ENCODE assay signal across 30 cellular contexts in the genomic region with DNA sequence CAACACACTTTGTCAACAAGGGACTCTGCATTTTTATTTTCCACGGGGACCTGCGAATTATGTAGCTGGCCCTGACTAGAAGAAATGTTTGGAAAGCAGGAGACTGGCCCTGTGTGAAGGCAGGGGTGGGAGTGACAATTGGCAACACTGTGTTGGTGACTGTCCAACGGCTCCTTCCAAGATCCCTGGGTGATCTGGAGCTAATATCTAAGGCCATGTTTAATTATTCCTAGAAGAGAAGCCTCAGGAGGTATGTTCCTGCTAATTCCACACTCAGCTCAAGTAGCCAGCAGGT.
"Had no signal": no experiment of that assay in that cellular context is flagged by ENCODE, and none has a peak within 500 bp of the region (broad histone marks: within the 10 kb centered on the region; RNA-seq: fewer than 3 reads in every experiment).

No MANE protein-coding gene starts in this region.

- H3K36me3 Mint-ChIP-seq: activated naive CD4-positive, alpha-beta T cell treated with anti-CD3 and anti-CD28 coated beads, Interleukin-2, amount 10 ng/mL, durations not matched to agents 7 days and 5 days; activated naive CD8-positive, alpha-beta T cell treated with anti-CD3 and anti-CD28 coated beads, Interleukin-2, amount 10 ng/mL, durations not matched to agents 7 days and 5 days; stimulated activated effector memory CD8-positive, alpha-beta T cell treated with anti-CD3 and anti-CD28 coated beads, Interleukin-12 subunit alpha, Interleukin-12 subunit beta, amount 100 ng/mL, for 72 hours had no signal

- H3K27ac Mint-ChIP-seq: activated CD4-positive, alpha-beta memory T cell treated with anti-CD3 and anti-CD28 coated beads, Interleukin-2, amount 10 ng/mL, durations not matched to agents 7 days and 5 days; activated CD4-positive, alpha-beta T cell treated with anti-CD3 and anti-CD28 coated beads, Interleukin-2, amount 10 ng/mL, durations not matched to agents 7 days and 5 days; activated naive CD4-positive, alpha-beta T cell treated with anti-CD3 and anti-CD28 coated beads, Interleukin-2, amount 10 ng/mL, durations not matched to agents 7 days and 5 days; activated naive CD8-positive, alpha-beta T cell treated with anti-CD3 and anti-CD28 coated beads, Interleukin-2, amount 10 ng/mL, durations not matched to agents 7 days and 5 days; activated T-cell treated with anti-CD3 and anti-CD28 coated beads, Interleukin-2, amount 50 U/mL, for 24 hours; dendritic cell treated with granulocyte-macrophage colony-stimulating factor and Interleukin-4, amounts not matched to agents 40 ng/mL and 50 ng/mL, for 4 days; stimulated activated effector memory CD8-positive, alpha-beta T cell treated with anti-CD3 and anti-CD28 coated beads, Interleukin-12 subunit alpha, Interleukin-12 subunit beta, amount 100 ng/mL, for 72 hours; stimulated activated naive CD8-positive, alpha-beta T cell treated with anti-CD3 and anti-CD28 coated beads, Interleukin-15, Interleukin-2, amounts not matched to agents 100 ng/mL and 50 ng/mL, for 24 hours; type B pancreatic cell had no signal

- H3K27ac ChIP-seq: esophagus squamous epithelium, heart right ventricle, left ventricle myocardium inferior, ovary, prostate gland, skin epidermis, thoracic aorta, vagina had no signal

- H3K9me3 Mint-ChIP-seq: activated CD4-positive, alpha-beta memory T cell treated with anti-CD3 and anti-CD28 coated beads, Interleukin-2, amount 10 ng/mL, durations not matched to agents 7 days and 5 days; activated CD4-positive, alpha-beta T cell treated with anti-CD3 and anti-CD28 coated beads, Interleukin-2, amount 10 ng/mL, durations not matched to agents 7 days and 5 days; activated naive CD4-positive, alpha-beta T cell treated with anti-CD3 and anti-CD28 coated beads, Interleukin-2, amount 10 ng/mL, durations not matched to agents 7 days and 5 days; activated naive CD8-positive, alpha-beta T cell treated with anti-CD3 and anti-CD28 coated beads, Interleukin-2, amount 10 ng/mL, durations not matched to agents 7 days and 5 days; activated T-cell treated with anti-CD3 and anti-CD28 coated beads, Interleukin-2, amount 50 U/mL, for 24 hours; dendritic cell treated with granulocyte-macrophage colony-stimulating factor and Interleukin-4, amounts not matched to agents 40 ng/mL and 50 ng/mL, for 4 days; naive thymus-derived CD4-positive, alpha-beta T cell; stimulated activated effector memory CD8-positive, alpha-beta T cell treated with anti-CD3 and anti-CD28 coated beads, Interleukin-12 subunit alpha, Interleukin-12 subunit beta, amount 100 ng/mL, for 72 hours; stimulated activated naive CD8-positive, alpha-beta T cell treated with anti-CD3 and anti-CD28 coated beads, Interleukin-15, Interleukin-2, amounts not matched to agents 100 ng/mL and 50 ng/mL, for 24 hours had no signal

- H3K4me3 ChIP-seq: esophagus squamous epithelium, heart right ventricle, left ventricle myocardium inferior, lung, ovary, prostate gland, skin epidermis, thoracic aorta, vagina had no signal

- H3K27me3 Mint-ChIP-seq: activated CD4-positive, alpha-beta memory T cell treated with anti-CD3 and anti-CD28 coated beads, Interleukin-2, amount 10 ng/mL, durations not matched to agents 7 days and 5 days; activated CD4-positive, alpha-beta T cell treated with anti-CD3 and anti-CD28 coated beads, Interleukin-2, amount 10 ng/mL, durations not matched to agents 7 days and 5 days; activated naive CD8-positive, alpha-beta T cell treated with anti-CD3 and anti-CD28 coated beads, Interleukin-2, amount 10 ng/mL, durations not matched to agents 7 days and 5 days; activated T-cell treated with anti-CD3 and anti-CD28 coated beads, Interleukin-2, amount 50 U/mL, for 24 hours; naive thymus-derived CD4-positive, alpha-beta T cell; stimulated activated naive CD8-positive, alpha-beta T cell treated with anti-CD3 and anti-CD28 coated beads, Interleukin-15, Interleukin-2, amounts not matched to agents 100 ng/mL and 50 ng/mL, for 24 hours; type B pancreatic cell had no signal

- FAIRE-seq: islet of Langerhans had no signal

- ATAC-seq: heart right ventricle; naive thymus-derived CD4-positive, alpha-beta T cell; sciatic nerve; stimulated activated effector memory CD8-positive, alpha-beta T cell treated with anti-CD3 and anti-CD28 coated beads, Interleukin-12 subunit alpha, Interleukin-12 subunit beta, amount 100 ng/mL, for 72 hours; WTC11 had no signal

- H3K27me3 ChIP-seq: esophagus squamous epithelium, heart right ventricle, ovary, vagina had no signal

- H3K9me3 ChIP-seq: esophagus squamous epithelium, heart right ventricle, left ventricle myocardium inferior, ovary, prostate gland, thoracic aorta, vagina had no signal

- H3K36me3 ChIP-seq: esophagus squamous epithelium, heart right ventricle, left ventricle myocardium inferior, ovary, prostate gland, thoracic aorta, vagina had no signal

- H3K4me3 Mint-ChIP-seq: activated CD4-positive, alpha-beta memory T cell treated with anti-CD3 and anti-CD28 coated beads, Interleukin-2, amount 10 ng/mL, durations not matched to agents 7 days and 5 days; activated CD4-positive, alpha-beta T cell treated with anti-CD3 and anti-CD28 coated beads, Interleukin-2, amount 10 ng/mL, durations not matched to agents 7 days and 5 days; activated naive CD4-positive, alpha-beta T cell treated with anti-CD3 and anti-CD28 coated beads, Interleukin-2, amount 10 ng/mL, durations not matched to agents 7 days and 5 days; activated naive CD8-positive, alpha-beta T cell treated with anti-CD3 and anti-CD28 coated beads, Interleukin-2, amount 10 ng/mL, durations not matched to agents 7 days and 5 days; activated T-cell treated with anti-CD3 and anti-CD28 coated beads, Interleukin-2, amount 50 U/mL, for 24 hours; dendritic cell treated with granulocyte-macrophage colony-stimulating factor and Interleukin-4, amounts not matched to agents 40 ng/mL and 50 ng/mL, for 4 days; naive thymus-derived CD4-positive, alpha-beta T cell; stimulated activated effector memory CD8-positive, alpha-beta T cell treated with anti-CD3 and anti-CD28 coated beads, Interleukin-12 subunit alpha, Interleukin-12 subunit beta, amount 100 ng/mL, for 72 hours; stimulated activated naive CD8-positive, alpha-beta T cell treated with anti-CD3 and anti-CD28 coated beads, Interleukin-15, Interleukin-2, amounts not matched to agents 100 ng/mL and 50 ng/mL, for 24 hours; type B pancreatic cell; WTC11 had no signal

- H3K4me1 ChIP-seq: prostate gland, vagina had no signal

- H3K4me1 Mint-ChIP-seq: activated CD4-positive, alpha-beta memory T cell treated with anti-CD3 and anti-CD28 coated beads, Interleukin-2, amount 10 ng/mL, durations not matched to agents 7 days and 5 days; activated CD4-positive, alpha-beta T cell treated with anti-CD3 and anti-CD28 coated beads, Interleukin-2, amount 10 ng/mL, durations not matched to agents 7 days and 5 days; activated naive CD4-positive, alpha-beta T cell treated with anti-CD3 and anti-CD28 coated beads, Interleukin-2, amount 10 ng/mL, durations not matched to agents 7 days and 5 days; activated naive CD8-positive, alpha-beta T cell treated with anti-CD3 and anti-CD28 coated beads, Interleukin-2, amount 10 ng/mL, durations not matched to agents 7 days and 5 days; stimulated activated effector memory CD8-positive, alpha-beta T cell treated with anti-CD3 and anti-CD28 coated beads, Interleukin-12 subunit alpha, Interleukin-12 subunit beta, amount 100 ng/mL, for 72 hours had no signal

- DNase-seq: activated CD4-positive, alpha-beta memory T cell treated with anti-CD3 and anti-CD28 coated beads, Interleukin-2, amount 10 ng/mL, durations not matched to agents 7 days and 5 days; activated CD4-positive, alpha-beta T cell treated with anti-CD3 and anti-CD28 coated beads for 1 hour; activated CD4-positive, alpha-beta T cell treated with anti-CD3 and anti-CD28 coated beads, Interleukin-2, amount 10 ng/mL, durations not matched to agents 7 days and 5 days; activated CD8-positive, alpha-beta memory T cell treated with anti-CD3 and anti-CD28 coated beads, Interleukin-2, amount 50 U/mL, for 48 hours; activated gamma-delta T cell; activated naive CD4-positive, alpha-beta T cell treated with anti-CD3 and anti-CD28 coated beads, Interleukin-2, amount 10 ng/mL, durations not matched to agents 7 days and 5 days; activated naive CD8-positive, alpha-beta T cell treated with anti-CD3 and anti-CD28 coated beads, Interleukin-2, amount 10 ng/mL, durations not matched to agents 7 days and 5 days; activated T-cell treated with anti-CD3 and anti-CD28 coated beads, Interleukin-2, amount 50 U/mL, for 24 hours; caudate nucleus; esophagus squamous epithelium; foreskin melanocyte; heart right ventricle; left ventricle myocardium inferior; naive thymus-derived CD4-positive, alpha-beta T cell; ovary; retina; stimulated activated CD4-positive, alpha-beta T cell treated with anti-CD3 and anti-CD28 coated beads, Interleukin-4, amount 100 ng/mL, for 24 hours; T-helper 2 cell had no signal
